ENCODE assay signal across 1 cellular context in the genomic region with DNA sequence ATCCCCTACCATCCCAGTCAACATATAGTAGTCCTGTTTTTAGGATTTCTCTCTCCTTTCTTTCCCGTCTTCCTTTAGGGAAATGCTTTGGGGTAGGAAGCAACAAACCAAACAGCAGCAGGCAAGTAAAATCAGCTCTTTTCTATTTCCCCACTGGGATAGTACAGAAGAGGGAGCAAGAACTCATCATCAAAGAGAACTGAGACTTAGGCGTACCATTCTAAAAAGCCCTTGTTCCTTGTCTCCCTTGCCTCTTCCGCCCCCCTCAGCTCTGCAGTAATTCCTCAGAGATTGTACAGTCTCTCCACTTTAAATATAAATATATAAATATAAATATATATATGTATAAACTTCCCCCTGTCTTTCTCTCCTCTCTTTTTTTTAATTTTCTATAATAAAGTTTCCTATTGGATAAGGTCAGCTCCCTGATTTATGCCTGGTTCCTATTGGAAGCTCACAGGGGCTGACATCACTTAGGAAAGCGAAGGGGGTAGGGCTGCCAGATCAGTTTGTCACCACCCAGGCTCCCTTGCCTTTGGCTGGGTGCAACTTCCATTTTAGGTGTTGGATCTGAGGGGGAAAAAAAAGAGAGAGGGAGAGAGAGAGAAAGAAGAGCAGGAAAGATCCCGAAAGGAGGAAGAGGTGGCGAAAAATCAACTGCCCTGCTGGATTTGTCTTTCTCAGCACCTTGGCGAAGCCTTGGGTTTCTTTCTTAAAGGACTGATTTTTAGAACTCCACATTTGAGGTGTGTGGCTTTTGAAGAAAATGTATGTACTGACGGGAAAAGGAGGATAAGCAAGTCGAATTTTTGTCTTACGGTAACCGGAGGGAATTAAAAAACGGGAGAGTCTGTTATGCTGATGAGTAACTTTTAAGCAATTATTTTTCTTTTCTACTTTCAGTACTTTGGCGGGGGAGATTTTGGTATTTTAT.
TF ChIP-seq lines count a peak whose summit lies in the region.

A gene with protein sequence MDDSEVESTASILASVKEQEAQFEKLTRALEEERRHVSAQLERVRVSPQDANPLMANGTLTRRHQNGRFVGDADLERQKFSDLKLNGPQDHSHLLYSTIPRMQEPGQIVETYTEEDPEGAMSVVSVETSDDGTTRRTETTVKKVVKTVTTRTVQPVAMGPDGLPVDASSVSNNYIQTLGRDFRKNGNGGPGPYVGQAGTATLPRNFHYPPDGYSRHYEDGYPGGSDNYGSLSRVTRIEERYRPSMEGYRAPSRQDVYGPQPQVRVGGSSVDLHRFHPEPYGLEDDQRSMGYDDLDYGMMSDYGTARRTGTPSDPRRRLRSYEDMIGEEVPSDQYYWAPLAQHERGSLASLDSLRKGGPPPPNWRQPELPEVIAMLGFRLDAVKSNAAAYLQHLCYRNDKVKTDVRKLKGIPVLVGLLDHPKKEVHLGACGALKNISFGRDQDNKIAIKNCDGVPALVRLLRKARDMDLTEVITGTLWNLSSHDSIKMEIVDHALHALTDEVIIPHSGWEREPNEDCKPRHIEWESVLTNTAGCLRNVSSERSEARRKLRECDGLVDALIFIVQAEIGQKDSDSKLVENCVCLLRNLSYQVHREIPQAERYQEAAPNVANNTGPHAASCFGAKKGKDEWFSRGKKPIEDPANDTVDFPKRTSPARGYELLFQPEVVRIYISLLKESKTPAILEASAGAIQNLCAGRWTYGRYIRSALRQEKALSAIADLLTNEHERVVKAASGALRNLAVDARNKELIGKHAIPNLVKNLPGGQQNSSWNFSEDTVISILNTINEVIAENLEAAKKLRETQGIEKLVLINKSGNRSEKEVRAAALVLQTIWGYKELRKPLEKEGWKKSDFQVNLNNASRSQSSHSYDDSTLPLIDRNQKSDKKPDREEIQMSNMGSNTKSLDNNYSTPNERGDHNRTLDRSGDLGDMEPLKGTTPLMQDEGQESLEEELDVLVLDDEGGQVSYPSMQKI (plus strand): TSS at position 502 of the 934 bp plus-strand sequence. CDS start 29,677 bp downstream, outside the sequence.

TF ChIP-seq in H1, 55 proteins besides CTCF, POLR2A, EP300 and RAD21:
- TF ChIP-seq GTF2F1 (IDR thresholded peaks at IDR 0.05; ENCODE audit: borderline replicate concordance, low read depth, low read length) (0 out of 2 replicates have a peak, but pooled peaks have one; percentile 37), SRF (IDR thresholded peaks at IDR 0.05; ENCODE audit: low read depth, low read length) (peak; percentile 62), SP4 (IDR thresholded peaks at IDR 0.05; ENCODE audit: low read length) (no peak), TBP (IDR thresholded peaks at IDR 0.05; ENCODE audit: low read depth, low read length) (peak; percentile 95), SP1 (IDR thresholded peaks at IDR 0.05; ENCODE audit: low read depth, low read length) (peak; percentile 94), CREB1 (IDR thresholded peaks at IDR 0.05) (peak; percentile 54; the same call in 1 of the 2 replicates), YY1 (IDR thresholded peaks at IDR 0.05; ENCODE audit: low read depth, low read length) (peak; percentile 88), TAF1 (IDR thresholded peaks at IDR 0.05; ENCODE audit: low read depth, low read length) (peak; percentile 93), GABPA (IDR thresholded peaks at IDR 0.05; ENCODE audit: borderline replicate concordance, insufficient read depth, low read length) (no peak), CHD1 (IDR thresholded peaks at IDR 0.05; ENCODE audit: low read depth, low read length) (peak; percentile 70; the same call in 1 of the 2 replicates), POLR2AphosphoS5 (IDR thresholded peaks at IDR 0.05; ENCODE audit: low read depth, low read length) (peak; percentile 81), JUN (IDR thresholded peaks at IDR 0.05; ENCODE audit: low read depth, low read length) (0 out of 2 replicates have a peak, but pooled peaks have one; percentile 12), JUND (IDR thresholded peaks at IDR 0.05; ENCODE audit: low read length) (peak; percentile 68), SIN3A (conservative IDR thresholded peaks at IDR 0.05 in 1 of 2, IDR thresholded peaks at IDR 0.05 in 1 of 2; ENCODE audit: low read depth in 1 of 2, low read length in 2 of 2) (peak; percentile 43 to 80; a peak in 1 of 4 replicates), CHD2 (IDR thresholded peaks at IDR 0.05; ENCODE audit: low read length) (peak; percentile 78), TAF7 (optimal IDR thresholded peaks at IDR 0.05; ENCODE audit: borderline replicate concordance, low read depth, low read length) (peak; percentile 85), CTBP2 (IDR thresholded peaks at IDR 0.05; ENCODE audit: borderline replicate concordance, insufficient read depth, insufficient read length, low read length) (no peak)
- TF ChIP-seq, protein P1, sequence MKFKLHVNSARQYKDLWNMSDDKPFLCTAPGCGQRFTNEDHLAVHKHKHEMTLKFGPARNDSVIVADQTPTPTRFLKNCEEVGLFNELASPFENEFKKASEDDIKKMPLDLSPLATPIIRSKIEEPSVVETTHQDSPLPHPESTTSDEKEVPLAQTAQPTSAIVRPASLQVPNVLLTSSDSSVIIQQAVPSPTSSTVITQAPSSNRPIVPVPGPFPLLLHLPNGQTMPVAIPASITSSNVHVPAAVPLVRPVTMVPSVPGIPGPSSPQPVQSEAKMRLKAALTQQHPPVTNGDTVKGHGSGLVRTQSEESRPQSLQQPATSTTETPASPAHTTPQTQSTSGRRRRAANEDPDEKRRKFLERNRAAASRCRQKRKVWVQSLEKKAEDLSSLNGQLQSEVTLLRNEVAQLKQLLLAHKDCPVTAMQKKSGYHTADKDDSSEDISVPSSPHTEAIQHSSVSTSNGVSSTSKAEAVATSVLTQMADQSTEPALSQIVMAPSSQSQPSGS (IDR thresholded peaks at IDR 0.05; ENCODE audit: low read length), result peak; percentile 78; the same call in 1 of the 2 replicates
- TF ChIP-seq, protein P2, sequence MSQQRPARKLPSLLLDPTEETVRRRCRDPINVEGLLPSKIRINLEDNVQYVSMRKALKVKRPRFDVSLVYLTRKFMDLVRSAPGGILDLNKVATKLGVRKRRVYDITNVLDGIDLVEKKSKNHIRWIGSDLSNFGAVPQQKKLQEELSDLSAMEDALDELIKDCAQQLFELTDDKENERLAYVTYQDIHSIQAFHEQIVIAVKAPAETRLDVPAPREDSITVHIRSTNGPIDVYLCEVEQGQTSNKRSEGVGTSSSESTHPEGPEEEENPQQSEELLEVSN (IDR thresholded peaks at IDR 0.05), result no peak
- TF ChIP-seq, protein P3, sequence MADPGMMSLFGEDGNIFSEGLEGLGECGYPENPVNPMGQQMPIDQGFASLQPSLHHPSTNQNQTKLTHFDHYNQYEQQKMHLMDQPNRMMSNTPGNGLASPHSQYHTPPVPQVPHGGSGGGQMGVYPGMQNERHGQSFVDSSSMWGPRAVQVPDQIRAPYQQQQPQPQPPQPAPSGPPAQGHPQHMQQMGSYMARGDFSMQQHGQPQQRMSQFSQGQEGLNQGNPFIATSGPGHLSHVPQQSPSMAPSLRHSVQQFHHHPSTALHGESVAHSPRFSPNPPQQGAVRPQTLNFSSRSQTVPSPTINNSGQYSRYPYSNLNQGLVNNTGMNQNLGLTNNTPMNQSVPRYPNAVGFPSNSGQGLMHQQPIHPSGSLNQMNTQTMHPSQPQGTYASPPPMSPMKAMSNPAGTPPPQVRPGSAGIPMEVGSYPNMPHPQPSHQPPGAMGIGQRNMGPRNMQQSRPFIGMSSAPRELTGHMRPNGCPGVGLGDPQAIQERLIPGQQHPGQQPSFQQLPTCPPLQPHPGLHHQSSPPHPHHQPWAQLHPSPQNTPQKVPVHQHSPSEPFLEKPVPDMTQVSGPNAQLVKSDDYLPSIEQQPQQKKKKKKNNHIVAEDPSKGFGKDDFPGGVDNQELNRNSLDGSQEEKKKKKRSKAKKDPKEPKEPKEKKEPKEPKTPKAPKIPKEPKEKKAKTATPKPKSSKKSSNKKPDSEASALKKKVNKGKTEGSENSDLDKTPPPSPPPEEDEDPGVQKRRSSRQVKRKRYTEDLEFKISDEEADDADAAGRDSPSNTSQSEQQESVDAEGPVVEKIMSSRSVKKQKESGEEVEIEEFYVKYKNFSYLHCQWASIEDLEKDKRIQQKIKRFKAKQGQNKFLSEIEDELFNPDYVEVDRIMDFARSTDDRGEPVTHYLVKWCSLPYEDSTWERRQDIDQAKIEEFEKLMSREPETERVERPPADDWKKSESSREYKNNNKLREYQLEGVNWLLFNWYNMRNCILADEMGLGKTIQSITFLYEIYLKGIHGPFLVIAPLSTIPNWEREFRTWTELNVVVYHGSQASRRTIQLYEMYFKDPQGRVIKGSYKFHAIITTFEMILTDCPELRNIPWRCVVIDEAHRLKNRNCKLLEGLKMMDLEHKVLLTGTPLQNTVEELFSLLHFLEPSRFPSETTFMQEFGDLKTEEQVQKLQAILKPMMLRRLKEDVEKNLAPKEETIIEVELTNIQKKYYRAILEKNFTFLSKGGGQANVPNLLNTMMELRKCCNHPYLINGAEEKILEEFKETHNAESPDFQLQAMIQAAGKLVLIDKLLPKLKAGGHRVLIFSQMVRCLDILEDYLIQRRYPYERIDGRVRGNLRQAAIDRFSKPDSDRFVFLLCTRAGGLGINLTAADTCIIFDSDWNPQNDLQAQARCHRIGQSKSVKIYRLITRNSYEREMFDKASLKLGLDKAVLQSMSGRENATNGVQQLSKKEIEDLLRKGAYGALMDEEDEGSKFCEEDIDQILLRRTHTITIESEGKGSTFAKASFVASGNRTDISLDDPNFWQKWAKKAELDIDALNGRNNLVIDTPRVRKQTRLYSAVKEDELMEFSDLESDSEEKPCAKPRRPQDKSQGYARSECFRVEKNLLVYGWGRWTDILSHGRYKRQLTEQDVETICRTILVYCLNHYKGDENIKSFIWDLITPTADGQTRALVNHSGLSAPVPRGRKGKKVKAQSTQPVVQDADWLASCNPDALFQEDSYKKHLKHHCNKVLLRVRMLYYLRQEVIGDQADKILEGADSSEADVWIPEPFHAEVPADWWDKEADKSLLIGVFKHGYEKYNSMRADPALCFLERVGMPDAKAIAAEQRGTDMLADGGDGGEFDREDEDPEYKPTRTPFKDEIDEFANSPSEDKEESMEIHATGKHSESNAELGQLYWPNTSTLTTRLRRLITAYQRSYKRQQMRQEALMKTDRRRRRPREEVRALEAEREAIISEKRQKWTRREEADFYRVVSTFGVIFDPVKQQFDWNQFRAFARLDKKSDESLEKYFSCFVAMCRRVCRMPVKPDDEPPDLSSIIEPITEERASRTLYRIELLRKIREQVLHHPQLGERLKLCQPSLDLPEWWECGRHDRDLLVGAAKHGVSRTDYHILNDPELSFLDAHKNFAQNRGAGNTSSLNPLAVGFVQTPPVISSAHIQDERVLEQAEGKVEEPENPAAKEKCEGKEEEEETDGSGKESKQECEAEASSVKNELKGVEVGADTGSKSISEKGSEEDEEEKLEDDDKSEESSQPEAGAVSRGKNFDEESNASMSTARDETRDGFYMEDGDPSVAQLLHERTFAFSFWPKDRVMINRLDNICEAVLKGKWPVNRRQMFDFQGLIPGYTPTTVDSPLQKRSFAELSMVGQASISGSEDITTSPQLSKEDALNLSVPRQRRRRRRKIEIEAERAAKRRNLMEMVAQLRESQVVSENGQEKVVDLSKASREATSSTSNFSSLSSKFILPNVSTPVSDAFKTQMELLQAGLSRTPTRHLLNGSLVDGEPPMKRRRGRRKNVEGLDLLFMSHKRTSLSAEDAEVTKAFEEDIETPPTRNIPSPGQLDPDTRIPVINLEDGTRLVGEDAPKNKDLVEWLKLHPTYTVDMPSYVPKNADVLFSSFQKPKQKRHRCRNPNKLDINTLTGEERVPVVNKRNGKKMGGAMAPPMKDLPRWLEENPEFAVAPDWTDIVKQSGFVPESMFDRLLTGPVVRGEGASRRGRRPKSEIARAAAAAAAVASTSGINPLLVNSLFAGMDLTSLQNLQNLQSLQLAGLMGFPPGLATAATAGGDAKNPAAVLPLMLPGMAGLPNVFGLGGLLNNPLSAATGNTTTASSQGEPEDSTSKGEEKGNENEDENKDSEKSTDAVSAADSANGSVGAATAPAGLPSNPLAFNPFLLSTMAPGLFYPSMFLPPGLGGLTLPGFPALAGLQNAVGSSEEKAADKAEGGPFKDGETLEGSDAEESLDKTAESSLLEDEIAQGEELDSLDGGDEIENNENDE (IDR thresholded peaks at IDR 0.05; ENCODE audit: insufficient replicate concordance, low read length), result peak; percentile 45
- TF ChIP-seq, protein P4, sequence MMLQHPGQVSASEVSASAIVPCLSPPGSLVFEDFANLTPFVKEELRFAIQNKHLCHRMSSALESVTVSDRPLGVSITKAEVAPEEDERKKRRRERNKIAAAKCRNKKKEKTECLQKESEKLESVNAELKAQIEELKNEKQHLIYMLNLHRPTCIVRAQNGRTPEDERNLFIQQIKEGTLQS (IDR thresholded peaks at IDR 0.05; ENCODE audit: insufficient read depth, low read depth, low read length), result no peak
